ENCODE assay signal across 1 cellular context in the genomic region with DNA sequence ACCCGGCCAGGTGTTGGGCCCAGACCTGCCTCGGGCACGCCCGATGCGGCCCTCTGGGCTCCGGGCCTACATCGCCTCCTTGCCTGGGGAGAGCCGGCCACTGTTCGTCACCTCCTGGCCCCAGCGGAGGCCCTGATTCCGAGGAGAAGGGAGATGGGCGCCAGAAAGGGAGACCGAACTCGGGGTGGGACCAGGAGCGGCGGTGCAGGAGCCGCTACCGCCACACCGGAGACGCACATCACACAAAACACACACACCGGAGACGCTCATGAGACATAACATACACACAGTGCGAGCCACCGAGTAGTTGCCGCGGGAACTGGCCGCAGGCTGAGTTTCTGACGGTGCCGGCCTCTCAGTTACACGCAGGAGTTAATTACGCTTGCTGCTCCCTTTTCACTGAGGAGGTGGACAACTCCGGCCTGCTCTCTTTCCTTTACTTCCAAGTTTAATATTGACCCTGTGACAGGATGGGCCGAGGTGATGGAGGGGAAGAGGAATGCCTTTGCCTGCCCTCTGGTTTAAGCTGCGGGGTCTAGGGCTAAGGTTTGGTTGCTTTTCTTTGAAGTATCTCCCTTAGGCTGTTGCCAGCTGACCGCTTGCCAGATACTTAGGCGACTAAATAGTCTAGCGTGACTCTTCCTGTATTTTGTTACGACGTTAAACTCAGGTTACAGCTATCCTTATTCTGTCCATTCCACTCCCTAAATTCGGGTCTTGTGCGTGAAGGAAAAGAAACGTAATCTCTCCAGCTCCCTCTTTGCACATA.
TF ChIP-seq lines count a peak whose summit lies in the region.

No MANE protein-coding gene starts in this region.

TF ChIP-seq in HepG2, 621 proteins besides CTCF, POLR2A, EP300 and RAD21 (continued from another document and continues in another):
- TF ChIP-seq, protein P1, sequence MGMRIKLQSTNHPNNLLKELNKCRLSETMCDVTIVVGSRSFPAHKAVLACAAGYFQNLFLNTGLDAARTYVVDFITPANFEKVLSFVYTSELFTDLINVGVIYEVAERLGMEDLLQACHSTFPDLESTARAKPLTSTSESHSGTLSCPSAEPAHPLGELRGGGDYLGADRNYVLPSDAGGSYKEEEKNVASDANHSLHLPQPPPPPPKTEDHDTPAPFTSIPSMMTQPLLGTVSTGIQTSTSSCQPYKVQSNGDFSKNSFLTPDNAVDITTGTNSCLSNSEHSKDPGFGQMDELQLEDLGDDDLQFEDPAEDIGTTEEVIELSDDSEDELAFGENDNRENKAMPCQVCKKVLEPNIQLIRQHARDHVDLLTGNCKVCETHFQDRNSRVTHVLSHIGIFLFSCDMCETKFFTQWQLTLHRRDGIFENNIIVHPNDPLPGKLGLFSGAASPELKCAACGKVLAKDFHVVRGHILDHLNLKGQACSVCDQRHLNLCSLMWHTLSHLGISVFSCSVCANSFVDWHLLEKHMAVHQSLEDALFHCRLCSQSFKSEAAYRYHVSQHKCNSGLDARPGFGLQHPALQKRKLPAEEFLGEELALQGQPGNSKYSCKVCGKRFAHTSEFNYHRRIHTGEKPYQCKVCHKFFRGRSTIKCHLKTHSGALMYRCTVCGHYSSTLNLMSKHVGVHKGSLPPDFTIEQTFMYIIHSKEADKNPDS (CRISPR knock-in tag; IDR thresholded peaks at IDR 0.05): 0 out of 2 replicates have a peak, but pooled peaks have one; percentile 13
- TF ChIP-seq SAFB2 (CRISPR knock-in tag; IDR thresholded peaks at IDR 0.05; ENCODE audit: borderline replicate concordance, low read depth) (no peak), NFIC (IDR thresholded peaks at IDR 0.05; ENCODE audit: low read length) (no peak), CHD4 (IDR thresholded peaks at IDR 0.05; ENCODE audit: borderline replicate concordance, low read length) (no peak), ZNF230 (CRISPR knock-in tag; IDR thresholded peaks at IDR 0.05) (0 out of 2 replicates have a peak, but pooled peaks have one; percentile 1), ZNF253 (CRISPR knock-in tag; IDR thresholded peaks at IDR 0.05; ENCODE audit: borderline replicate concordance) (no peak; the same call in 1 of the 2 replicates), GPN1 (CRISPR knock-in tag; IDR thresholded peaks at IDR 0.05; ENCODE audit: borderline replicate concordance) (no peak), ZNF75D (CRISPR knock-in tag; IDR thresholded peaks at IDR 0.05; ENCODE audit: borderline replicate concordance) (peak; percentile 75), ZC3H4 (CRISPR knock-in tag; IDR thresholded peaks at IDR 0.05; ENCODE audit: borderline replicate concordance) (no peak), HMGA1 (CRISPR knock-in tag; conservative IDR thresholded peaks at IDR 0.05) (no peak), GABPA (IDR thresholded peaks at IDR 0.05; ENCODE audit: low read depth, low read length) (no peak), GABPA (CRISPR knock-in tag; IDR thresholded peaks at IDR 0.05; ENCODE audit: low read depth) (no peak), THAP11 (CRISPR knock-in tag; IDR thresholded peaks at IDR 0.05) (no peak), ARID2 (CRISPR knock-in tag; IDR thresholded peaks at IDR 0.05; ENCODE audit: borderline replicate concordance) (no peak), RELA (CRISPR knock-in tag; IDR thresholded peaks at IDR 0.05) (no peak), SAP130 (CRISPR knock-in tag; IDR thresholded peaks at IDR 0.05; ENCODE audit: low read depth) (no peak), ZNF207 (IDR thresholded peaks at IDR 0.05; ENCODE audit: borderline replicate concordance) (no peak), PTBP1 (IDR thresholded peaks at IDR 0.05; ENCODE audit: low read depth, low read length, poor library complexity, severe bottlenecking) (no peak), NFYB (CRISPR knock-in tag; IDR thresholded peaks at IDR 0.05) (no peak), ZNF101 (CRISPR knock-in tag; IDR thresholded peaks at IDR 0.05; ENCODE audit: borderline replicate concordance, low read depth) (no peak), HNF4A (CRISPR knock-in tag; IDR thresholded peaks at IDR 0.05) (no peak), FOXC1 (CRISPR knock-in tag; IDR thresholded peaks at IDR 0.05; ENCODE audit: borderline replicate concordance) (peak; percentile 71; the same call in 1 of the 2 replicates), ZNF569 (CRISPR knock-in tag; IDR thresholded peaks at IDR 0.05; ENCODE audit: borderline replicate concordance) (no peak), PAWR (CRISPR knock-in tag; IDR thresholded peaks at IDR 0.05; ENCODE audit: borderline replicate concordance) (no peak), RARA (CRISPR knock-in tag; IDR thresholded peaks at IDR 0.05) (no peak), ZNF572 (CRISPR knock-in tag; IDR thresholded peaks at IDR 0.05) (no peak), TAF1 (CRISPR knock-in tag; IDR thresholded peaks at IDR 0.05) (peak; percentile 56; the same call in 1 of the 2 replicates), ZSCAN31 (CRISPR knock-in tag; IDR thresholded peaks at IDR 0.05; ENCODE audit: low read depth) (no peak), ZNF547 (CRISPR knock-in tag; IDR thresholded peaks at IDR 0.05) (no peak)
- TF ChIP-seq, protein P2, sequence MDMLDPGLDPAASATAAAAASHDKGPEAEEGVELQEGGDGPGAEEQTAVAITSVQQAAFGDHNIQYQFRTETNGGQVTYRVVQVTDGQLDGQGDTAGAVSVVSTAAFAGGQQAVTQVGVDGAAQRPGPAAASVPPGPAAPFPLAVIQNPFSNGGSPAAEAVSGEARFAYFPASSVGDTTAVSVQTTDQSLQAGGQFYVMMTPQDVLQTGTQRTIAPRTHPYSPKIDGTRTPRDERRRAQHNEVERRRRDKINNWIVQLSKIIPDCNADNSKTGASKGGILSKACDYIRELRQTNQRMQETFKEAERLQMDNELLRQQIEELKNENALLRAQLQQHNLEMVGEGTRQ (IDR thresholded peaks at IDR 0.05; ENCODE audit: low read depth, low read length): no peak
- TF ChIP-seq, protein P2 (CRISPR knock-in tag; IDR thresholded peaks at IDR 0.05; ENCODE audit: borderline replicate concordance): no peak
- TF ChIP-seq, protein P3, sequence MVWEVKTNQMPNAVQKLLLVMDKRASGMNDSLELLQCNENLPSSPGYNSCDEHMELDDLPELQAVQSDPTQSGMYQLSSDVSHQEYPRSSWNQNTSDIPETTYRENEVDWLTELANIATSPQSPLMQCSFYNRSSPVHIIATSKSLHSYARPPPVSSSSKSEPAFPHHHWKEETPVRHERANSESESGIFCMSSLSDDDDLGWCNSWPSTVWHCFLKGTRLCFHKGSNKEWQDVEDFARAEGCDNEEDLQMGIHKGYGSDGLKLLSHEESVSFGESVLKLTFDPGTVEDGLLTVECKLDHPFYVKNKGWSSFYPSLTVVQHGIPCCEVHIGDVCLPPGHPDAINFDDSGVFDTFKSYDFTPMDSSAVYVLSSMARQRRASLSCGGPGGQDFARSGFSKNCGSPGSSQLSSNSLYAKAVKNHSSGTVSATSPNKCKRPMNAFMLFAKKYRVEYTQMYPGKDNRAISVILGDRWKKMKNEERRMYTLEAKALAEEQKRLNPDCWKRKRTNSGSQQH (CRISPR knock-in tag; IDR thresholded peaks at IDR 0.05; ENCODE audit: low read depth): no peak
- TF ChIP-seq, protein P4, sequence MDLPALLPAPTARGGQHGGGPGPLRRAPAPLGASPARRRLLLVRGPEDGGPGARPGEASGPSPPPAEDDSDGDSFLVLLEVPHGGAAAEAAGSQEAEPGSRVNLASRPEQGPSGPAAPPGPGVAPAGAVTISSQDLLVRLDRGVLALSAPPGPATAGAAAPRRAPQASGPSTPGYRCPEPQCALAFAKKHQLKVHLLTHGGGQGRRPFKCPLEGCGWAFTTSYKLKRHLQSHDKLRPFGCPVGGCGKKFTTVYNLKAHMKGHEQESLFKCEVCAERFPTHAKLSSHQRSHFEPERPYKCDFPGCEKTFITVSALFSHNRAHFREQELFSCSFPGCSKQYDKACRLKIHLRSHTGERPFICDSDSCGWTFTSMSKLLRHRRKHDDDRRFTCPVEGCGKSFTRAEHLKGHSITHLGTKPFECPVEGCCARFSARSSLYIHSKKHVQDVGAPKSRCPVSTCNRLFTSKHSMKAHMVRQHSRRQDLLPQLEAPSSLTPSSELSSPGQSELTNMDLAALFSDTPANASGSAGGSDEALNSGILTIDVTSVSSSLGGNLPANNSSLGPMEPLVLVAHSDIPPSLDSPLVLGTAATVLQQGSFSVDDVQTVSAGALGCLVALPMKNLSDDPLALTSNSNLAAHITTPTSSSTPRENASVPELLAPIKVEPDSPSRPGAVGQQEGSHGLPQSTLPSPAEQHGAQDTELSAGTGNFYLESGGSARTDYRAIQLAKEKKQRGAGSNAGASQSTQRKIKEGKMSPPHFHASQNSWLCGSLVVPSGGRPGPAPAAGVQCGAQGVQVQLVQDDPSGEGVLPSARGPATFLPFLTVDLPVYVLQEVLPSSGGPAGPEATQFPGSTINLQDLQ (CRISPR knock-in tag; IDR thresholded peaks at IDR 0.05): 0 out of 2 replicates have a peak, but pooled peaks have one; percentile 15
- TF ChIP-seq, protein P5, sequence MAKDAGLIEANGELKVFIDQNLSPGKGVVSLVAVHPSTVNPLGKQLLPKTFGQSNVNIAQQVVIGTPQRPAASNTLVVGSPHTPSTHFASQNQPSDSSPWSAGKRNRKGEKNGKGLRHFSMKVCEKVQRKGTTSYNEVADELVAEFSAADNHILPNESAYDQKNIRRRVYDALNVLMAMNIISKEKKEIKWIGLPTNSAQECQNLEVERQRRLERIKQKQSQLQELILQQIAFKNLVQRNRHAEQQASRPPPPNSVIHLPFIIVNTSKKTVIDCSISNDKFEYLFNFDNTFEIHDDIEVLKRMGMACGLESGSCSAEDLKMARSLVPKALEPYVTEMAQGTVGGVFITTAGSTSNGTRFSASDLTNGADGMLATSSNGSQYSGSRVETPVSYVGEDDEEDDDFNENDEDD (CRISPR knock-in tag; IDR thresholded peaks at IDR 0.05; ENCODE audit: borderline replicate concordance): no peak
- TF ChIP-seq, protein P6, sequence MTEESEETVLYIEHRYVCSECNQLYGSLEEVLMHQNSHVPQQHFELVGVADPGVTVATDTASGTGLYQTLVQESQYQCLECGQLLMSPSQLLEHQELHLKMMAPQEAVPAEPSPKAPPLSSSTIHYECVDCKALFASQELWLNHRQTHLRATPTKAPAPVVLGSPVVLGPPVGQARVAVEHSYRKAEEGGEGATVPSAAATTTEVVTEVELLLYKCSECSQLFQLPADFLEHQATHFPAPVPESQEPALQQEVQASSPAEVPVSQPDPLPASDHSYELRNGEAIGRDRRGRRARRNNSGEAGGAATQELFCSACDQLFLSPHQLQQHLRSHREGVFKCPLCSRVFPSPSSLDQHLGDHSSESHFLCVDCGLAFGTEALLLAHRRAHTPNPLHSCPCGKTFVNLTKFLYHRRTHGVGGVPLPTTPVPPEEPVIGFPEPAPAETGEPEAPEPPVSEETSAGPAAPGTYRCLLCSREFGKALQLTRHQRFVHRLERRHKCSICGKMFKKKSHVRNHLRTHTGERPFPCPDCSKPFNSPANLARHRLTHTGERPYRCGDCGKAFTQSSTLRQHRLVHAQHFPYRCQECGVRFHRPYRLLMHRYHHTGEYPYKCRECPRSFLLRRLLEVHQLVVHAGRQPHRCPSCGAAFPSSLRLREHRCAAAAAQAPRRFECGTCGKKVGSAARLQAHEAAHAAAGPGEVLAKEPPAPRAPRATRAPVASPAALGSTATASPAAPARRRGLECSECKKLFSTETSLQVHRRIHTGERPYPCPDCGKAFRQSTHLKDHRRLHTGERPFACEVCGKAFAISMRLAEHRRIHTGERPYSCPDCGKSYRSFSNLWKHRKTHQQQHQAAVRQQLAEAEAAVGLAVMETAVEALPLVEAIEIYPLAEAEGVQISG (CRISPR knock-in tag; IDR thresholded peaks at IDR 0.05): no peak
- TF ChIP-seq, protein P7, sequence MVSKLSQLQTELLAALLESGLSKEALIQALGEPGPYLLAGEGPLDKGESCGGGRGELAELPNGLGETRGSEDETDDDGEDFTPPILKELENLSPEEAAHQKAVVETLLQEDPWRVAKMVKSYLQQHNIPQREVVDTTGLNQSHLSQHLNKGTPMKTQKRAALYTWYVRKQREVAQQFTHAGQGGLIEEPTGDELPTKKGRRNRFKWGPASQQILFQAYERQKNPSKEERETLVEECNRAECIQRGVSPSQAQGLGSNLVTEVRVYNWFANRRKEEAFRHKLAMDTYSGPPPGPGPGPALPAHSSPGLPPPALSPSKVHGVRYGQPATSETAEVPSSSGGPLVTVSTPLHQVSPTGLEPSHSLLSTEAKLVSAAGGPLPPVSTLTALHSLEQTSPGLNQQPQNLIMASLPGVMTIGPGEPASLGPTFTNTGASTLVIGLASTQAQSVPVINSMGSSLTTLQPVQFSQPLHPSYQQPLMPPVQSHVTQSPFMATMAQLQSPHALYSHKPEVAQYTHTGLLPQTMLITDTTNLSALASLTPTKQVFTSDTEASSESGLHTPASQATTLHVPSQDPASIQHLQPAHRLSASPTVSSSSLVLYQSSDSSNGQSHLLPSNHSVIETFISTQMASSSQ (IDR thresholded peaks at IDR 0.05; ENCODE audit: low read depth): no peak
- TF ChIP-seq, protein P7 (CRISPR knock-in tag; IDR thresholded peaks at IDR 0.05; ENCODE audit: borderline replicate concordance): no peak
- TF ChIP-seq, protein P8, sequence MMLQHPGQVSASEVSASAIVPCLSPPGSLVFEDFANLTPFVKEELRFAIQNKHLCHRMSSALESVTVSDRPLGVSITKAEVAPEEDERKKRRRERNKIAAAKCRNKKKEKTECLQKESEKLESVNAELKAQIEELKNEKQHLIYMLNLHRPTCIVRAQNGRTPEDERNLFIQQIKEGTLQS (CRISPR knock-in tag; IDR thresholded peaks at IDR 0.05): no peak
- TF ChIP-seq, protein P9, sequence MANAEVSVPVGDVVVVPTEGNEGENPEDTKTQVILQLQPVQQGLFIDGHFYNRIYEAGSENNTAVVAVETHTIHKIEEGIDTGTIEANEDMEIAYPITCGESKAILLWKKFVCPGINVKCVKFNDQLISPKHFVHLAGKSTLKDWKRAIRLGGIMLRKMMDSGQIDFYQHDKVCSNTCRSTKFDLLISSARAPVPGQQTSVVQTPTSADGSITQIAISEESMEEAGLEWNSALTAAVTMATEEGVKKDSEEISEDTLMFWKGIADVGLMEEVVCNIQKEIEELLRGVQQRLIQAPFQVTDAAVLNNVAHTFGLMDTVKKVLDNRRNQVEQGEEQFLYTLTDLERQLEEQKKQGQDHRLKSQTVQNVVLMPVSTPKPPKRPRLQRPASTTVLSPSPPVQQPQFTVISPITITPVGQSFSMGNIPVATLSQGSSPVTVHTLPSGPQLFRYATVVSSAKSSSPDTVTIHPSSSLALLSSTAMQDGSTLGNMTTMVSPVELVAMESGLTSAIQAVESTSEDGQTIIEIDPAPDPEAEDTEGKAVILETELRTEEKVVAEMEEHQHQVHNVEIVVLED (CRISPR knock-in tag; IDR thresholded peaks at IDR 0.05; ENCODE audit: borderline replicate concordance): no peak
